21 cellular contexts compared by ENCODE assay signal in the genomic region with DNA sequence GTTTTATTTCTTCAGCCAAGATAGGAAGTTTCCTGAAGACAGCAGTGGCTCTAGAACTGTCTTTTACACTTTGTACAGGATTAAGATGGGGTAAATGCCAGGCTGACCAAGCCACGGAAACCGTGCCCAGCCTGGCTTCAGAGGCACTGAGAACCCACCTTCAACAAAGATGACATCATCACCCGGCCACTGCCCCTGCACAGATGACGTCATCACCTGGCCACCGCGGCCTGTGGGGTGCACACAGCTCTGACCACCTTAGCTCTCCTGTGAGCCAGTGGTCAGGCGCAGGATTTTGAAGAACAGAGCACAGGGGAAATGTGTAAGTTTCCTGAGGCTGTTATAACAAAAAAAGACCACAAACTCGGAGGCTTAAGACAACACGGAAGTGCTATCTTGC.
DNase-seq lines count a peak whose midpoint lies in the region; ATAC-seq, FAIRE-seq and TF ChIP-seq lines count a peak whose summit lies in the region.
"Had no signal": no experiment of that assay in that cellular context is flagged by ENCODE, and none has a peak within 500 bp of the region (broad histone marks: within the 10 kb centered on the region; RNA-seq: fewer than 3 reads in every experiment).

No MANE protein-coding gene starts in this region.

- no peak overlapping the region for H2BK15ac ChIP-seq in neuronal stem cell (ENCODE audit: low read length)

- DNase-seq in A549 (ENCODE audit: low read depth in 1 of 2, low spot score in 1 of 2): no peak
- no peak for DNase-seq in GM12878 (ENCODE audit: low read depth, low spot score)
- no peak for DNase-seq in endothelial cell of umbilical vein (ENCODE audit: low read depth, low spot score)
- no peak for DNase-seq in neuronal stem cell (ENCODE audit: low spot score)
- no peak for DNase-seq in cortex of kidney (lab: John Stamatoyannopoulos, UW)
- DNase-seq in NCI-H524 treated with DMSO at 0.1 percent for 48 hours (lab: John Stamatoyannopoulos, UW): no peak
- DNase-seq: 8988T; Caco-2; CD4-positive, CD25-positive, alpha-beta regulatory T cell; CD8-positive, alpha-beta T cell; DMS153; DND-41; GM23248; H9; HFFc6 had no signal

- no peak overlapping the region for H3K4me3 ChIP-seq in A549
- no peak overlapping the region for H3K4me3 ChIP-seq in GM12878
- H3K4me3 ChIP-seq in endothelial cell of umbilical vein (replicated peaks in 1 of 3; ENCODE audit: insufficient read depth in 1 of 3, low read depth in 1 of 3, low read length in 3 of 3): no peak overlapping the region
- no peak overlapping the region for H3K4me3 ChIP-seq in neuronal stem cell (ENCODE audit: low read length in 2 of 2)
- H3K4me3 ChIP-seq: BLaER1, GM23248 had no signal

- H3K9me3 ChIP-seq in A549 (no peaks in the 10 kb centered on the region), GM12878 (replicated peaks; ENCODE audit: control insufficient read depth, insufficient read depth, low read length) (no peaks in the 10 kb centered on the region), endothelial cell of umbilical vein (replicated peaks; ENCODE audit: control insufficient read depth, insufficient read depth, low read length) (no peaks in the 10 kb centered on the region), neuronal stem cell (replicated peaks in 1 of 2; ENCODE audit: control insufficient read depth in 2 of 2, insufficient read depth in 1 of 2, low read depth in 1 of 2, low read length in 2 of 2) (no peaks in the 10 kb centered on the region)
- H3K9me3 ChIP-seq: BLaER1, Caco-2 had no signal

- H3K14ac ChIP-seq in neuronal stem cell (ENCODE audit: low read length): peak overlapping the region; percentile 50

- RAD21 ChIA-PET in GM12878 (lab: Charles Lee; ENCODE audit: unreplicated experiment): no interaction called here

- H3K4me1 ChIP-seq in A549: no peaks in the 10 kb centered on the region
- no peaks in the 10 kb centered on the region for H3K4me1 ChIP-seq in GM12878 (ENCODE audit: control insufficient read depth, insufficient read depth, low read length)
- no peaks in the 10 kb centered on the region for H3K4me1 ChIP-seq in endothelial cell of umbilical vein (ENCODE audit: control insufficient read depth, extremely low read depth, insufficient read depth, low read length)
- no peaks in the 10 kb centered on the region for H3K4me1 ChIP-seq in neuronal stem cell (ENCODE audit: control insufficient read depth in 2 of 2, insufficient read depth in 1 of 2, low read depth in 1 of 2, low read length in 2 of 2)
- H3K4me1 ChIP-seq: BLaER1, Caco-2 had no signal

- H3K9ac ChIP-seq in GM12878 (ENCODE audit: control insufficient read depth, insufficient read depth, low read length): no peak overlapping the region
- no peak overlapping the region for H3K9ac ChIP-seq in endothelial cell of umbilical vein (replicated peaks; ENCODE audit: extremely low read depth, insufficient read depth, low read length)
- no peak overlapping the region for H3K9ac ChIP-seq in neuronal stem cell (ENCODE audit: low read depth, low read length, poor library complexity)
- H3K9ac ChIP-seq: BLaER1, GM23248 had no signal

- no peak overlapping the region for H2BK120ac ChIP-seq in neuronal stem cell (ENCODE audit: low read depth, low read length)

- H3K27ac ChIP-seq in A549 (no peak overlapping the region), GM12878 (ENCODE audit: control insufficient read depth, insufficient read depth) (no peak overlapping the region), endothelial cell of umbilical vein (ENCODE audit: insufficient read depth, low read depth, low read length) (no peak overlapping the region), neuronal stem cell (replicated peaks; ENCODE audit: low read length) (no peak overlapping the region)
- H3K27ac ChIP-seq: BLaER1, C4-2B, GM23248 had no signal

- no peak overlapping the region for H3K23ac ChIP-seq in neuronal stem cell (ENCODE audit: low read depth, low read length, poor library complexity)

- SMC1A ChIA-PET in GM12878 (lab: Charles Lee; ENCODE audit: uncharacterized antibody, unreplicated experiment): no interaction called here

- ATAC-seq in A549: no peak
- no peak for ATAC-seq in GM12878
- no peak for ATAC-seq in HG03159 (IDR thresholded peaks at IDR 0.05; ENCODE audit: unreplicated experiment)
- ATAC-seq: CD8-positive, alpha-beta T cell; HCT116 had no signal

- TF ChIP-seq EP300 in A549 (IDR thresholded peaks at IDR 0.05) (no peak), GM12878 (IDR thresholded peaks at IDR 0.05; ENCODE audit: borderline replicate concordance in 1 of 2, control insufficient read depth in 1 of 2, low read depth in 2 of 2, low read length in 2 of 2) (no peak)

- no peak for TF ChIP-seq RAD21 in A549 (conservative IDR thresholded peaks at IDR 0.05 in 1 of 2, IDR thresholded peaks at IDR 0.05 in 1 of 2)
- no peak for TF ChIP-seq RAD21 in GM12878 (IDR thresholded peaks at IDR 0.05; ENCODE audit: insufficient read depth, low read depth, low read length)

- no peak overlapping the region for H4K8ac ChIP-seq in neuronal stem cell (ENCODE audit: low read depth, low read length)

- intact Hi-C loops in GM12878 (cut with micrococcal nuclease; ENCODE audit: unreplicated experiment) (no loop called here), endothelial cell of umbilical vein (cut with micrococcal nuclease) (no loop called here)

- no peak overlapping the region for H2BK12ac ChIP-seq in neuronal stem cell (ENCODE audit: low read length)

- WGBS in A549 (ENCODE audit: missing lambda C conversion rate): 12% methylated on average over 9 of the region's 9 CpGs
- 32% methylated on average over 9 of the region's 9 CpGs for WGBS in GM12878 (ENCODE audit: insufficient coverage, insufficient replicate concordance, low lambda C conversion rate, missing lambda C conversion rate)
- no CpG with 5 or more reads among the region's 9 CpGs for WGBS in neuronal stem cell (ENCODE audit: extremely low coverage in 2 of 2, insufficient read length in 2 of 2, insufficient replicate concordance in 1 of 2), 2 donors

- no peaks in the 10 kb centered on the region for H3K79me1 ChIP-seq in neuronal stem cell (ENCODE audit: low read depth, low read length)

- in situ Hi-C loops in GM12878 (cut with MboI): no loop called here

- CTCF ChIA-PET in A549 (lab: Yijun Ruan, JAX): no interaction called here
- CTCF ChIA-PET in GM12878 (lab: Yijun Ruan, JAX): no interaction called here
- CTCF ChIA-PET in endothelial cell of umbilical vein (lab: Charles Lee): no interaction called here

- H4K91ac ChIP-seq in neuronal stem cell (ENCODE audit: low read depth, low read length, poor library complexity): no peak overlapping the region

- H3K9me1 ChIP-seq in endothelial cell of umbilical vein (replicated peaks; ENCODE audit: control insufficient read depth, extremely low read depth, insufficient read depth, low read length): no peaks in the 10 kb centered on the region

- no peak overlapping the region for H3K4ac ChIP-seq in neuronal stem cell (ENCODE audit: low read length)

- no peak overlapping the region for H3K4me2 ChIP-seq in A549
- H3K4me2 ChIP-seq in GM12878 (ENCODE audit: control insufficient read depth, insufficient read depth): no peak overlapping the region
- no peak overlapping the region for H3K4me2 ChIP-seq in endothelial cell of umbilical vein (ENCODE audit: insufficient read depth, low read length)
- H3K4me2 ChIP-seq in neuronal stem cell (ENCODE audit: insufficient read depth, low read length, poor library complexity, severe bottlenecking): no peak overlapping the region
- H3K4me2 ChIP-seq: BLaER1 had no signal

- TF ChIP-seq POLR2A in A549 (IDR thresholded peaks at IDR 0.05; ENCODE audit: low read length) (no peak), GM12878 (IDR thresholded peaks at IDR 0.05; ENCODE audit: low read depth, low read length) (no peak), endothelial cell of umbilical vein (IDR thresholded peaks at IDR 0.05; ENCODE audit: low read depth, low read length) (no peak)

- peak overlapping the region; percentile 56 for H3K18ac ChIP-seq in neuronal stem cell (ENCODE audit: low read length)

- no peaks in the 10 kb centered on the region for H4K20me1 ChIP-seq in GM12878 (ENCODE audit: control insufficient read depth, insufficient read depth)
- no peaks in the 10 kb centered on the region for H4K20me1 ChIP-seq in endothelial cell of umbilical vein (replicated peaks; ENCODE audit: control insufficient read depth, extremely low read depth, insufficient read depth, low read length)
- H4K20me1 ChIP-seq: BLaER1 had no signal

- FAIRE-seq in A549 (lab: Jason Lieb, UNC): no peak
- FAIRE-seq in GM12878 (lab: Jason Lieb, UNC): no peak
- FAIRE-seq in endothelial cell of umbilical vein (lab: Jason Lieb, UNC): no peak
- FAIRE-seq: G401.6, GM19239 had no signal

- dilution Hi-C loops in endothelial cell of umbilical vein (cut with MboI; ENCODE audit: extremely low pct_ligation_motif_present, low sequenced_read_pairs): no loop called here

- H2BK5ac ChIP-seq in neuronal stem cell (ENCODE audit: low read length): peak overlapping the region; percentile 5

- TF ChIP-seq CTCF in A549 (IDR thresholded peaks at IDR 0.05) (no peak), GM12878 (IDR thresholded peaks at IDR 0.05 in 2 of 3, conservative IDR thresholded peaks at IDR 0.05 in 1 of 3; ENCODE audit: control insufficient read depth in 2 of 3, extremely low read depth in 1 of 3, insufficient read depth in 1 of 3, low read depth in 3 of 3, low read length in 3 of 3) (no peak), endothelial cell of umbilical vein (IDR thresholded peaks at IDR 0.05; ENCODE audit: extremely low read depth in 1 of 2, insufficient read depth in 1 of 2, low read depth in 1 of 2, low read length in 2 of 2) (no peak)

- BruUV-seq in GM12878 (replicated peaks; lab: Mats Ljungman, UMichigan) (no TSS peak), endothelial cell of umbilical vein (replicated peaks; lab: Mats Ljungman, UMichigan) (no TSS peak)

- H3K79me2 ChIP-seq in GM12878 (ENCODE audit: control insufficient read depth, insufficient read depth, low read length) (no peaks in the 10 kb centered on the region), endothelial cell of umbilical vein (ENCODE audit: control insufficient read depth, insufficient read depth, low read length) (no peaks in the 10 kb centered on the region)

- H3K27me3 ChIP-seq in GM12878 (replicated peaks in 1 of 2; ENCODE audit: control insufficient read depth in 2 of 2, insufficient read depth in 2 of 2, low read length in 1 of 2): no peaks in the 10 kb centered on the region
- H3K27me3 ChIP-seq in endothelial cell of umbilical vein (ENCODE audit: control insufficient read depth in 2 of 2, insufficient read depth in 2 of 2, low read length in 2 of 2): no peaks in the 10 kb centered on the region
- no peaks in the 10 kb centered on the region for H3K27me3 ChIP-seq in neuronal stem cell (ENCODE audit: control insufficient read depth in 3 of 3, insufficient read depth in 3 of 3, low read depth in 1 of 3, low read length in 3 of 3)
- H3K27me3 ChIP-seq: BLaER1 had no signal

- POLR2A ChIA-PET in A549 (lab: Yijun Ruan, JAX): no interaction called here
- POLR2A ChIA-PET in GM12878 (lab: Charles Lee): no interaction called here
- POLR2A ChIA-PET in endothelial cell of umbilical vein (lab: Charles Lee): no interaction called here

- H2AK5ac ChIP-seq in neuronal stem cell (ENCODE audit: low read depth, low read length): peak overlapping the region; percentile 48

- H3K36me3 ChIP-seq in GM12878 (ENCODE audit: control insufficient read depth in 2 of 2, insufficient read depth in 2 of 2, low read length in 1 of 2): no peaks in the 10 kb centered on the region
- H3K36me3 ChIP-seq in endothelial cell of umbilical vein (ENCODE audit: control insufficient read depth in 2 of 2, extremely low read depth in 1 of 2, insufficient read depth in 2 of 2, low read length in 2 of 2): no peaks in the 10 kb centered on the region
- no peaks in the 10 kb centered on the region for H3K36me3 ChIP-seq in neuronal stem cell (replicated peaks in 1 of 2; ENCODE audit: control insufficient read depth in 2 of 2, insufficient read depth in 2 of 2, low read length in 2 of 2)
- H3K36me3 ChIP-seq: BLaER1 had no signal

- H2AFZ ChIP-seq in GM12878 (ENCODE audit: control insufficient read depth, low read depth, low read length) (no peak overlapping the region), endothelial cell of umbilical vein (ENCODE audit: low read depth, low read length) (no peak overlapping the region), neuronal stem cell (ENCODE audit: low read length) (no peak overlapping the region)
- H2AFZ ChIP-seq: GM23248 had no signal
